4 cellular contexts compared by ENCODE assay signal in the genomic region with DNA sequence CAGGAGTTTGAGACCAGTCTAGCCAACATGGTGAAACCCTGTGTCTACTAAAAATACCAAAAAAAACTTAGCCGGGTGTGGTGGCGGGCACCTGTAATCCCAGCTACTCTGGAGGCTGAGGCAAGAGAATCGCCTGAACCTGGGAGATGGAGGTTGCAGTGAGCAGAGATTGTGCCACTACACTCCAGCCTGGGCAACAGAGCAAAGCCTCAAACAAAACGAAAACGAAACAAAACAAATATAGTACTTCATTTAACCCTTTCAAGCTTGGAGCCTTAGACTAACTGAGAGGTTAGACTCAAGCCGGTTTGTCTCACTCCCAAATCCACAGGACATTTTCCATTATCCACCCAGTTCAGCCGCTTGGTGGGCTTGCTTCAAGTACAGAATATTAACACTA. TPM values are rescaled to one million over a fixed set of nuclear protein-coding genes. Genes with fewer than 3 reads are reported as not detected.
"Had no signal": no experiment of that assay in that cellular context is flagged by ENCODE, and none has a peak within 500 bp of the region (broad histone marks: within the 10 kb centered on the region; RNA-seq: fewer than 3 reads in every experiment).

No MANE protein-coding gene starts in this region.

RNA-seq across cellular contexts. Expression of a gene that starts 7.6 kb away (rescaled TPM):
- total RNA-seq: left ventricle myocardium superior had no signal
- polyA plus RNA-seq: aorta, fibroblast of lung, immature natural killer cell had no signal
